In the genomic region with DNA sequence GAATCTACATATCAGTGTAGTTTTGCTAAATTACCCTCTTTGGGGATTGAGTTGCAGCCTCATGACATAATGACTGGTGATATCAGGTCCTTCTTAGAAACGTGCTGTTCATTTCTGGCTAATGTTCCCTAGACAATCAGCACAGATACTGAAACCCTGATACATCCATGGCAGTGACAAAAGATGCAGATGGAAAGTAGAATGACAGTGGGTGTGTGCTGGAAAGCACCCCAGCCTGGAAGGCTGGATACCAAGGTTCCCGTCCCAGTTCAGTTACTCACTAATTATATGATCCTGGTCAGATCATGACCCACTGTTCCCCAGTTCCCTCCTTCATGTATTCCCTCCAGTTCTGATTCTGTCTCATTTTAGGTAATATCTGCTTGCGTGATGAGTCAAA, we compare ENCODE assay signal across 22 cellular contexts.
"Had no signal": no experiment of that assay in that cellular context is flagged by ENCODE, and none has a peak within 500 bp of the region (broad histone marks: within the 10 kb centered on the region; RNA-seq: fewer than 3 reads in every experiment).

No MANE protein-coding gene starts in this region.

- DNase-seq: activated CD4-positive, alpha-beta T cell treated with anti-CD3 and anti-CD28 coated beads for 4 hours; activated CD4-positive, alpha-beta T cell treated with anti-CD3 and anti-CD28 coated beads, Interleukin-2, amount 50 U/mL, for 4 hours; activated CD8-positive, alpha-beta memory T cell treated with anti-CD3 and anti-CD28 coated beads, Interleukin-2, amount 10 ng/mL, durations not matched to agents 7 days and 5 days; activated effector memory CD4-positive, alpha-beta T cell treated with Interleukin-2 at 50 U/mL for 16 hours; activated naive CD4-positive, alpha-beta T cell; activated T-cell treated with anti-CD3 and anti-CD28 coated beads, Interleukin-2, amount 50 U/mL, for 24 hours; amniotic stem cell; body of pancreas; Karpas-422; MM.1S; NCI-H1105; NCI-H1436; NCI-H1694 treated with DMSO at 0.1 percent for 48 hours; NCI-H2029 treated with DMSO at 0.1 percent for 48 hours; NCI-H510A treated with DMSO at 0.1 percent for 48 hours; NK-92 treated with Interleukin-12 subunit alpha and Interleukin-12 subunit beta, amount 100 ng/mL, for 24 hours; OCI-M1; RPMI8226; SHP77 treated with DMSO at 0.1 percent for 48 hours had no signal

- ATAC-seq: activated CD4-positive, CD25-positive, alpha-beta regulatory T cell treated with anti-CD3 and anti-CD28 coated beads, Interleukin-2, amount 50 U/mL, for 24 hours; activated CD8-positive, alpha-beta memory T cell treated with anti-CD3 and anti-CD28 coated beads, Interleukin-2, amount 10 ng/mL, durations not matched to agents 7 days and 5 days; body of pancreas; Panc1 had no signal

- H3K4me1 ChIP-seq: ascending aorta, body of pancreas had no signal

- H3K4me3 ChIP-seq: ascending aorta, body of pancreas had no signal

- H3K27ac ChIP-seq: ascending aorta, body of pancreas had no signal

- H3K36me3 ChIP-seq: ascending aorta had no signal

- H3K9me3 ChIP-seq: ascending aorta, body of pancreas had no signal

- H3K27me3 ChIP-seq: ascending aorta, body of pancreas had no signal
